Comparison of ENCODE assay signal across 12 cellular contexts in the genomic region with DNA sequence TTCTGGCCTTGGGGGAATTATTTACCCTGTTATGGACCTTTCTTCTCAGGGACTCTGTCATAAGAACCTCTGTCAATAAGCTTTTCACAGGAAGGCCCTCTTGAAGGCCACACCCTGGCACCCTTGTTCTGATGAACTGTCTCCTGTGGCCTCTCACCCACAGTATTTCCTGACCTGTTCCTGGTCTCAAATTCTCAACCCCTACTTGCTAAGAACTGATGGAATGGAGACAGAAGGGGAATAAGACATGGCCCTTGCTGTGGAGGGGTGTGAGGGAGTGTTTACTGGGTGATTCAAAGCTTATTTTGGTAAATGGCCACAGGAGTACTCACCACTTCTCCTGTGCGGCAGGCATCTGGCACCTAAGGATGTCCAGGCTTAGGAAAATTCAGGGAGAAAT.
DNase-seq lines count a peak whose midpoint lies in the region; ATAC-seq and TF ChIP-seq lines count a peak whose summit lies in the region.
"Had no signal": no experiment of that assay in that cellular context is flagged by ENCODE, and none has a peak within 500 bp of the region (broad histone marks: within the 10 kb centered on the region; RNA-seq: fewer than 3 reads in every experiment).

No MANE protein-coding gene starts in this region.

- TF ChIP-seq POLR2A in prostate gland (IDR thresholded peaks at IDR 0.05) = no peak

- H3K4me1 ChIP-seq in colonic mucosa = no peaks in the 10 kb centered on the region
- H3K4me1 ChIP-seq in thymus (ENCODE audit: control insufficient read depth, insufficient read depth, low read length) = peaks cover 69% of the 10 kb centered on the region
- H3K4me1 ChIP-seq in prostate gland (replicated peaks) = no peaks in the 10 kb centered on the region
- H3K4me1 ChIP-seq in ascending aorta = no peaks in the 10 kb centered on the region
- H3K4me1 ChIP-seq: uterus had no signal

- no peaks in the 10 kb centered on the region for H3K9me3 ChIP-seq in colonic mucosa
- no peaks in the 10 kb centered on the region for H3K9me3 ChIP-seq in thymus (ENCODE audit: control insufficient read depth)
- no peaks in the 10 kb centered on the region for H3K9me3 ChIP-seq in prostate gland
- no peaks in the 10 kb centered on the region for H3K9me3 ChIP-seq in ascending aorta
- H3K9me3 ChIP-seq: uterus had no signal

- H3K36me3 ChIP-seq in colonic mucosa (no peaks in the 10 kb centered on the region), thymus (ENCODE audit: control insufficient read depth, insufficient read depth) (no peaks in the 10 kb centered on the region), prostate gland (no peaks in the 10 kb centered on the region), ascending aorta (no peaks in the 10 kb centered on the region)
- H3K36me3 ChIP-seq: uterus had no signal

- H3K36me3 Mint-ChIP-seq in activated T-cell treated with anti-CD3 and anti-CD28 coated beads, Interleukin-2, amount 50 U/mL, for 4 hours (ENCODE audit: insufficient read depth) = no peaks in the 10 kb centered on the region
- H3K36me3 Mint-ChIP-seq in T-cell = no peaks in the 10 kb centered on the region

- no peaks in the 10 kb centered on the region for H3K27me3 ChIP-seq in colonic mucosa
- no peaks in the 10 kb centered on the region for H3K27me3 ChIP-seq in thymus (ENCODE audit: control insufficient read depth, insufficient read depth)
- no peaks in the 10 kb centered on the region for H3K27me3 ChIP-seq in prostate gland (replicated peaks; ENCODE audit: insufficient read depth)
- H3K27me3 ChIP-seq in ascending aorta = no peaks in the 10 kb centered on the region
- H3K27me3 ChIP-seq: uterus had no signal

- H3K4me3 ChIP-seq in colonic mucosa (no peak overlapping the region), thymus (ENCODE audit: low read length) (peak overlapping the region; percentile 41), prostate gland (no peak overlapping the region), ascending aorta (no peak overlapping the region)
- H3K4me3 ChIP-seq: uterus had no signal

- H3K9me3 Mint-ChIP-seq in activated T-cell treated with anti-CD3 and anti-CD28 coated beads, Interleukin-2, amount 50 U/mL, for 4 hours = no peaks in the 10 kb centered on the region
- no peaks in the 10 kb centered on the region for H3K9me3 Mint-ChIP-seq in T-cell

- H3K4me3 Mint-ChIP-seq in activated T-cell treated with anti-CD3 and anti-CD28 coated beads, Interleukin-2, amount 50 U/mL, for 4 hours = peak overlapping the region; percentile 61
- peak overlapping the region; percentile 65 to 74 (median 73) for H3K4me3 Mint-ChIP-seq in T-cell

- H3K27ac Mint-ChIP-seq in T-cell = peak overlapping the region; percentile 98 to 99

- DNase-seq in activated T-cell treated with anti-CD3 and anti-CD28 coated beads, Interleukin-2, amount 50 U/mL, for 4 hours = no peak
- DNase-seq in activated T-cell treated with anti-CD3 and anti-CD28 coated beads for 4 hours (no peak), T-cell (peak in 7 of 34 experiments; percentile 22 to 48 (median 32)), colonic mucosa (no peak), prostate gland (ENCODE audit: low spot score) (no peak), ascending aorta (ENCODE audit: low spot score in 2 of 2) (no peak)
- DNase-seq: NCI-H1105, NCI-H524, T-helper 9 cell, uterus had no signal

- H3K27me3 Mint-ChIP-seq in activated T-cell treated with anti-CD3 and anti-CD28 coated beads, Interleukin-2, amount 50 U/mL, for 4 hours (ENCODE audit: low read depth) = no peaks in the 10 kb centered on the region
- no peaks in the 10 kb centered on the region for H3K27me3 Mint-ChIP-seq in T-cell

- CTCF ChIA-PET in T-cell (lab: Charles Lee) = interaction anchor here (0.6 to 1.4 kb wide), 2 partner anchors 20 to 21 kb away, joined by 3 to 4 read pairs; no protein-coding TSS in a partner anchor

- POLR2A ChIA-PET in T-cell (lab: Charles Lee) = interaction anchor here (0.7 to 1.3 kb wide), 2 partner anchors 48 to 1001 kb away, joined by 3 to 5 read pairs; no protein-coding TSS in a partner anchor

- intact Hi-C loops in colonic mucosa (cut with DNase I) (no loop called here), prostate gland (cut with DNase I) (no loop called here), ascending aorta (cut with DNase I) (no loop called here)

- WGBS in thymus = 23% methylated on average over 1 of the region's 1 CpG
- WGBS in prostate gland = 92% methylated on average over 1 of the region's 1 CpG

- H3K27ac ChIP-seq in colonic mucosa (peak overlapping the region; percentile 26), thymus (ENCODE audit: low read depth) (peak overlapping the region; percentile 99), prostate gland (no peak overlapping the region), ascending aorta (no peak overlapping the region)
- H3K27ac ChIP-seq: uterus had no signal

- TF ChIP-seq CTCF in colonic mucosa (IDR thresholded peaks at IDR 0.05) (no peak), prostate gland (IDR thresholded peaks at IDR 0.05) (no peak), ascending aorta (IDR thresholded peaks at IDR 0.05) (no peak)

- peaks cover 96% of the 10 kb centered on the region for H3K4me1 Mint-ChIP-seq in activated T-cell treated with anti-CD3 and anti-CD28 coated beads, Interleukin-2, amount 50 U/mL, for 4 hours (ENCODE audit: low read depth)
- peaks cover 98 to 100% (median 98%) of the 10 kb centered on the region in 3 donors for H3K4me1 Mint-ChIP-seq in T-cell

- H3K9ac ChIP-seq in colonic mucosa (ENCODE audit: low read depth in 2 of 2, low read length in 2 of 2) = no peak overlapping the region

- peak; percentile 39 to 42 for ATAC-seq in activated T-cell treated with anti-CD3 and anti-CD28 coated beads, Interleukin-2, amount 50 U/mL, for 4 hours
- peak; percentile 34 to 61 (median 54) for ATAC-seq in T-cell (replicated peaks in 1 of 4)
- no peak for ATAC-seq in HG03469 (IDR thresholded peaks at IDR 0.05; ENCODE audit: unreplicated experiment)

Comparison
In these comparisons a context has a peak if more than half of its experiments do, and no peak if none do; other contexts are left out.
1. H3K27ac ChIP-seq: peak in colonic mucosa (single experiment) and thymus (single experiment); none in prostate gland (0 of 2) and ascending aorta (0 of 2).